8 cellular contexts compared by ENCODE assay signal in the genomic region with DNA sequence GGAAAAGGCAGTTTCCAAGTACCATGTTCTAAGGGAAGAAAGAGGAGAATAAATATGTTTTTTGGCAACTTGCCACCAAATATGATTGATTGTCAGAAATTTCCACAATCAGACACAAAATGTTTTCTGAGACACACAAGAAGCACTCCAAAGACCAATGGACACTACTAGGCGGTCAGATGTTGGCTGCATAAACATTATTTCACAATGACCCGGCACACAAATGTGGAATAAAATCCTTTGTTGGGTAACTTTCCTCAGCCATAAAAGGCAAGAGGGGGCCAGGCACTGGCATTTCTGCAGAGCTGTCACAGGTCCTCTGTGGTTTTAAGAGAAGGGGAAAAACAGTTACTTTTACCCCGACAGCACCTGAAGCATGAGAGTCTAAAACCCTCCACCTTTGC. TPM values are rescaled to one million over a fixed set of nuclear protein-coding genes. Genes with fewer than 3 reads are reported as not detected.
DNase-seq lines count a peak whose midpoint lies in the region; ATAC-seq and TF ChIP-seq lines count a peak whose summit lies in the region.

No MANE protein-coding gene starts in this region.

- no peak overlapping the region for H3K4me3 Mint-ChIP-seq in nephron

- H3K9me2 ChIP-seq in Loucy (replicated peaks; ENCODE audit: low read depth, low read length): no peaks in the 10 kb centered on the region

- H3K4me1 ChIP-seq in Loucy (ENCODE audit: insufficient read depth, low read length, poor library complexity, severe bottlenecking): peaks cover 26% of the 10 kb centered on the region

- peaks cover 7% of the 10 kb centered on the region for H4K20me1 ChIP-seq in Loucy (ENCODE audit: insufficient read depth, low read length, poor library complexity, severe bottlenecking)

- H3K27me3 ChIP-seq in Loucy (ENCODE audit: insufficient read depth, low read length, poor library complexity, severe bottlenecking): no peaks in the 10 kb centered on the region

- H3K9me3 Mint-ChIP-seq in nephron: no peaks in the 10 kb centered on the region

- CTCF ChIA-PET in RWPE1 (lab: Yijun Ruan, JAX): interaction anchor here (1.7 kb wide), 1 partner anchor 174 kb away, joined by 4 read pairs; no protein-coding TSS in a partner anchor

- peak overlapping the region; percentile 9 for H3K9ac ChIP-seq in Loucy (ENCODE audit: low read depth, low read length, poor library complexity, severe bottlenecking)

- H3K9me3 ChIP-seq in Loucy (ENCODE audit: insufficient read depth, low read depth, low read length): no peaks in the 10 kb centered on the region

- H3K27ac Mint-ChIP-seq in nephron: peak overlapping the region; percentile 8 to 68 (median 59)

- peaks cover 35% of the 10 kb centered on the region for H3K4me1 Mint-ChIP-seq in nephron

- no peaks in the 10 kb centered on the region for H3K79me2 ChIP-seq in Loucy (ENCODE audit: insufficient read depth, low read length)

- POLR2A ChIA-PET in RWPE1 (lab: Yijun Ruan, JAX; ENCODE audit: low non-redundant PET): no interaction called here

- H3K27me3 Mint-ChIP-seq in nephron (ENCODE audit: low read depth): no peaks in the 10 kb centered on the region

- H3F3A ChIP-seq in Loucy (ENCODE audit: low read depth): peaks cover 11% of the 10 kb centered on the region

- TF ChIP-seq CTCF in AG10803 (conservative IDR thresholded peaks at IDR 0.05; ENCODE audit: low read length): no peak
- TF ChIP-seq CTCF in Loucy (conservative IDR thresholded peaks at IDR 0.05; ENCODE audit: low read length): no peak
- TF ChIP-seq CTCF in nephron (IDR thresholded peaks at IDR 0.05; ENCODE audit: unreplicated experiment in 3 of 3): no peak
- no peak for TF ChIP-seq CTCF in RWPE1 (conservative IDR thresholded peaks at IDR 0.05; ENCODE audit: low read depth)

- peaks cover 41% of the 10 kb centered on the region for H3K36me3 Mint-ChIP-seq in nephron (ENCODE audit: low read depth)

- ATAC-seq in HG03095 (IDR thresholded peaks at IDR 0.05; ENCODE audit: unreplicated experiment) (no peak), HG03521 (IDR thresholded peaks at IDR 0.05; ENCODE audit: unreplicated experiment) (no peak)

- H2AFZ ChIP-seq in Loucy (ENCODE audit: low read length): no peak overlapping the region

- peak overlapping the region; percentile 51 for H3K4me2 ChIP-seq in Loucy (ENCODE audit: low read depth, low read length, poor library complexity, severe bottlenecking)

- H3K36me3 ChIP-seq in Loucy (ENCODE audit: insufficient read depth, low read length): peaks cover 72% of the 10 kb centered on the region; the same call in 1 of the 2 replicates

- peak; percentile 95 for DNase-seq in AG10803 (ENCODE audit: low read depth)
- DNase-seq in dermis blood vessel endothelial cell: peak; percentile 70
- no peak for DNase-seq in RWPE1 (ENCODE audit: low spot score)
- DNase-seq in HT-29 (ENCODE audit: low spot score): no peak

- H3K4me3 ChIP-seq in AG10803 (ENCODE audit: low read length) (no peak overlapping the region), Loucy (ENCODE audit: low read length, poor library complexity, severe bottlenecking) (no peak overlapping the region)

- H3K27ac ChIP-seq in RWPE1: no peak overlapping the region

RNA-seq across cellular contexts. Expression of a gene that starts 12.9 kb away (rescaled TPM):
- total RNA-seq in dermis blood vessel endothelial cell: 9.5 and 10.3 TPM in 2 replicates
- total RNA-seq in HT-29 (2014; rRNA removed; shearing (Covaris generic)): 16.3 and 25.7 TPM in 2 replicates

RNA-seq across cellular contexts. Expression of a gene that starts 37.4 kb away (rescaled TPM):
- total RNA-seq in dermis blood vessel endothelial cell: 2.7 and 3.3 TPM in 2 replicates
- 15.8 and 15.9 TPM in 2 replicates for total RNA-seq in HT-29 (2014; rRNA removed; shearing (Covaris generic))

Comparison
In these comparisons a context has a peak if more than half of its experiments do, and no peak if none do; other contexts are left out.
1. DNase-seq: peak in AG10803 (single experiment) and dermis blood vessel endothelial cell (single experiment); none in RWPE1 (single experiment) and HT-29 (single experiment).